Comparison of ENCODE assay signal across 8 cellular contexts in genomic region chr6:43009124-43009523, GRCh38.
DNase-seq lines count a peak whose midpoint lies in the region; ATAC-seq lines count a peak whose summit lies in the region.

No MANE protein-coding gene starts in this region.

- no peaks in the 10 kb centered on the region for H3K27me3 Mint-ChIP-seq in activated T-cell treated with anti-CD3 and anti-CD28 coated beads, Interleukin-2, amount 50 U/mL, for 24 hours

- peak overlapping the region; percentile 68 for H3K27ac Mint-ChIP-seq in activated T-cell treated with anti-CD3 and anti-CD28 coated beads, Interleukin-2, amount 50 U/mL, for 24 hours

- DNase-seq in NCI-H2196 (lab: John Stamatoyannopoulos, UW; ENCODE audit: unreplicated experiment) (peak; percentile 23), NCI-H2196 treated with DMSO at 0.1 percent for 48 hours (lab: John Stamatoyannopoulos, UW; ENCODE audit: unreplicated experiment) (no peak), NCI-H1092 (lab: John Stamatoyannopoulos, UW) (peak; percentile 10), hepatic stellate cell (ENCODE audit: low spot score) (peak; percentile 63), NCI-H226 (no peak), NOMO-1 (lab: John Stamatoyannopoulos, UW; ENCODE audit: unreplicated experiment in 2 of 2) (no peak)
- peak; percentile 55 for DNase-seq in activated T-cell treated with anti-CD3 and anti-CD28 coated beads, Interleukin-2, amount 50 U/mL, for 24 hours

- peaks cover 31% of the 10 kb centered on the region for H3K4me1 Mint-ChIP-seq in activated T-cell treated with anti-CD3 and anti-CD28 coated beads, Interleukin-2, amount 50 U/mL, for 24 hours (ENCODE audit: low read depth)

- no peak for ATAC-seq in HG03196 (IDR thresholded peaks at IDR 0.05; ENCODE audit: unreplicated experiment)

- H3K9me3 Mint-ChIP-seq in activated T-cell treated with anti-CD3 and anti-CD28 coated beads, Interleukin-2, amount 50 U/mL, for 24 hours: no peaks in the 10 kb centered on the region

- no peak overlapping the region for H3K4me3 Mint-ChIP-seq in activated T-cell treated with anti-CD3 and anti-CD28 coated beads, Interleukin-2, amount 50 U/mL, for 24 hours

- peaks cover 86% of the 10 kb centered on the region for H3K36me3 Mint-ChIP-seq in activated T-cell treated with anti-CD3 and anti-CD28 coated beads, Interleukin-2, amount 50 U/mL, for 24 hours (ENCODE audit: low read depth)

Comparison
In these comparisons a context has a peak if more than half of its experiments do, and no peak if none do; other contexts are left out.
1. DNase-seq: peak in NCI-H2196 (single experiment), NCI-H1092 (single experiment), activated T-cell treated with anti-CD3 and anti-CD28 coated beads, Interleukin-2, amount 50 U/mL, for 24 hours (single experiment) and hepatic stellate cell (single experiment); none in NCI-H2196 treated with DMSO at 0.1 percent for 48 hours (single experiment), NCI-H226 (single experiment) and NOMO-1 (0 of 2).